Comparison of ENCODE assay signal across 8 cellular contexts in genomic region chr5:65481171-65481575, GRCh38. TPM values are rescaled to one million over a fixed set of nuclear protein-coding genes. Genes with fewer than 3 reads are reported as not detected.
A peak's percentile ranks its signal among the peaks of the same experiment; 100 is the strongest.
DNase-seq lines count a peak whose midpoint lies in the region; ATAC-seq, FAIRE-seq and TF ChIP-seq lines count a peak whose summit lies in the region.

No MANE protein-coding gene starts in this region.

- H2AFZ ChIP-seq in Loucy (ENCODE audit: low read length) (peak overlapping the region; percentile 88), endothelial cell of umbilical vein (ENCODE audit: low read depth, low read length) (peak overlapping the region; percentile 15)

- DNase-seq in endothelial cell of umbilical vein (ENCODE audit: low read depth, low spot score) (peak; percentile 64), pancreas (no peak), NCI-H526 treated with DMSO at 0.1 percent for 48 hours (lab: John Stamatoyannopoulos, UW) (no peak), NCI-H1417 treated with DMSO at 0.1 percent for 48 hours (lab: John Stamatoyannopoulos, UW) (no peak)

- H3K27ac ChIP-seq in 22Rv1: peak overlapping the region; percentile 74
- peak overlapping the region; percentile 87 for H3K27ac ChIP-seq in endothelial cell of umbilical vein (ENCODE audit: insufficient read depth, low read depth, low read length)
- peak overlapping the region in 2 of 4 donors; percentile 81 to 87 for H3K27ac ChIP-seq in pancreas

- TF ChIP-seq CTCF in 22Rv1 (IDR thresholded peaks at IDR 0.05) (no peak), Loucy (conservative IDR thresholded peaks at IDR 0.05; ENCODE audit: low read length) (no peak), endothelial cell of umbilical vein (IDR thresholded peaks at IDR 0.05; ENCODE audit: extremely low read depth in 1 of 2, insufficient read depth in 1 of 2, low read depth in 1 of 2, low read length in 2 of 2) (no peak), pancreas (IDR thresholded peaks at IDR 0.05) (no peak)

- TF ChIP-seq POLR2A in endothelial cell of umbilical vein (IDR thresholded peaks at IDR 0.05; ENCODE audit: low read depth, low read length): no peak

- H3K4me2 ChIP-seq in Loucy (ENCODE audit: low read depth, low read length, poor library complexity, severe bottlenecking): peak overlapping the region; percentile 96
- peak overlapping the region; percentile 100 for H3K4me2 ChIP-seq in endothelial cell of umbilical vein (ENCODE audit: insufficient read depth, low read length)

- ATAC-seq in GM19395 (IDR thresholded peaks at IDR 0.05; ENCODE audit: unreplicated experiment) (peak; percentile 20), pancreas (no peak), HG02970 (IDR thresholded peaks at IDR 0.05; ENCODE audit: low FRiP score, unreplicated experiment) (no peak)

- no TSS peak for BruUV-seq in endothelial cell of umbilical vein (replicated peaks; lab: Mats Ljungman, UMichigan)

- dilution Hi-C loops in endothelial cell of umbilical vein (cut with MboI; ENCODE audit: extremely low pct_ligation_motif_present, low sequenced_read_pairs): no loop called here

- no peaks in the 10 kb centered on the region for H3K27me3 ChIP-seq in Loucy (ENCODE audit: insufficient read depth, low read length, poor library complexity, severe bottlenecking)
- H3K27me3 ChIP-seq in endothelial cell of umbilical vein (ENCODE audit: control insufficient read depth in 2 of 2, insufficient read depth in 2 of 2, low read length in 2 of 2): no peaks in the 10 kb centered on the region
- H3K27me3 ChIP-seq in pancreas: no peaks in the 10 kb centered on the region

- intact Hi-C loops in endothelial cell of umbilical vein (cut with micrococcal nuclease): loop anchor here (5.0 kb wide), 1 partner anchor 974 kb away; the partner anchor contains the start of gene RGS7BP
- intact Hi-C loops in pancreas (cut with DNase I): loop anchor here in 1 of 3 donors (5.0 to 10.0 kb wide), 2 partner anchors 379 to 666 kb away; no protein-coding TSS in a partner anchor

- POLR2A ChIA-PET in endothelial cell of umbilical vein (lab: Charles Lee): interaction anchor here (1.4 kb wide), 1 partner anchor 215 kb away, joined by 5 read pairs; no protein-coding TSS in a partner anchor

- WGBS in pancreas, 2 donors: 0 to 1% methylated on average over 7 of the region's 7 CpGs

- no peaks in the 10 kb centered on the region for H3K79me2 ChIP-seq in Loucy (ENCODE audit: insufficient read depth, low read length)
- peaks cover 51% of the 10 kb centered on the region for H3K79me2 ChIP-seq in endothelial cell of umbilical vein (ENCODE audit: control insufficient read depth, insufficient read depth, low read length)

- H3K9me3 ChIP-seq in Loucy (ENCODE audit: insufficient read depth, low read depth, low read length) (no peaks in the 10 kb centered on the region), endothelial cell of umbilical vein (replicated peaks; ENCODE audit: control insufficient read depth, insufficient read depth, low read length) (no peaks in the 10 kb centered on the region), pancreas (no peaks in the 10 kb centered on the region)

- H3K36me3 ChIP-seq in Loucy (ENCODE audit: insufficient read depth, low read length): no peaks in the 10 kb centered on the region
- H3K36me3 ChIP-seq in endothelial cell of umbilical vein (ENCODE audit: control insufficient read depth in 2 of 2, extremely low read depth in 1 of 2, insufficient read depth in 2 of 2, low read length in 2 of 2): no peaks in the 10 kb centered on the region
- H3K36me3 ChIP-seq in pancreas: no peaks in the 10 kb centered on the region

- H3K4me1 ChIP-seq in Loucy (ENCODE audit: insufficient read depth, low read length, poor library complexity, severe bottlenecking) (peaks cover 34% of the 10 kb centered on the region), endothelial cell of umbilical vein (ENCODE audit: control insufficient read depth, extremely low read depth, insufficient read depth, low read length) (peaks cover 42% of the 10 kb centered on the region), pancreas (peaks cover 4 to 14% (median 13%) of the 10 kb centered on the region in 3 donors)

- no peaks in the 10 kb centered on the region for H4K20me1 ChIP-seq in Loucy (ENCODE audit: insufficient read depth, low read length, poor library complexity, severe bottlenecking)
- H4K20me1 ChIP-seq in endothelial cell of umbilical vein (replicated peaks; ENCODE audit: control insufficient read depth, extremely low read depth, insufficient read depth, low read length): no peaks in the 10 kb centered on the region

- H3K9me2 ChIP-seq in Loucy (replicated peaks; ENCODE audit: low read depth, low read length): no peaks in the 10 kb centered on the region

- no peaks in the 10 kb centered on the region for H3K9me1 ChIP-seq in endothelial cell of umbilical vein (replicated peaks; ENCODE audit: control insufficient read depth, extremely low read depth, insufficient read depth, low read length)

- H3K9ac ChIP-seq in Loucy (ENCODE audit: low read depth, low read length, poor library complexity, severe bottlenecking) (peak overlapping the region; percentile 66), endothelial cell of umbilical vein (replicated peaks; ENCODE audit: extremely low read depth, insufficient read depth, low read length) (peak overlapping the region; percentile 94)

- no peaks in the 10 kb centered on the region for H3F3A ChIP-seq in Loucy (ENCODE audit: low read depth)

- CTCF ChIA-PET in endothelial cell of umbilical vein (lab: Charles Lee): interaction anchor here (0.6 to 7.8 kb wide), 15 partner anchors 8 to 1258 kb away, joined by 3 to 275 read pairs (median 4); no protein-coding TSS in a partner anchor

- no peak for FAIRE-seq in endothelial cell of umbilical vein (lab: Jason Lieb, UNC)
- no peak for FAIRE-seq in pancreas (lab: Jason Lieb, UNC)

- H3K4me3 ChIP-seq in Loucy (ENCODE audit: low read length, poor library complexity, severe bottlenecking): peak overlapping the region; percentile 92
- peak overlapping the region; percentile 64 to 96 (median 87) for H3K4me3 ChIP-seq in endothelial cell of umbilical vein (replicated peaks in 1 of 3; ENCODE audit: insufficient read depth in 1 of 3, low read depth in 1 of 3, low read length in 3 of 3)
- peak overlapping the region; percentile 30 to 44 (median 36) for H3K4me3 ChIP-seq in pancreas

TF ChIP-seq in endothelial cell of umbilical vein, 7 proteins besides CTCF, POLR2A, EP300 and RAD21:
- no peak for TF ChIP-seq EZH2 (IDR thresholded peaks at IDR 0.05; ENCODE audit: borderline replicate concordance, low read depth, low read length, severe bottlenecking)
- no peak for TF ChIP-seq JUN (IDR thresholded peaks at IDR 0.05; ENCODE audit: borderline replicate concordance, insufficient read depth, insufficient read length, low read depth)
- TF ChIP-seq POLR2AphosphoS5 (IDR thresholded peaks at IDR 0.05; ENCODE audit: insufficient read depth, low read depth, low read length): no peak
- no peak for TF ChIP-seq MYC (IDR thresholded peaks at IDR 0.05; ENCODE audit: low read depth, low read length)

RNA-seq across cellular contexts. Expression of gene ADAMTS6, which starts 0.5 kb away (rescaled TPM):
- 43.4 and 57.4 TPM in 2 replicates for total RNA-seq in endothelial cell of umbilical vein
- 16.2 and 20.4 TPM in 2 replicates for polyA plus RNA-seq in endothelial cell of umbilical vein
- 7.8 and 9.7 TPM in 2 replicates for polyA plus RNA-seq in endothelial cell of umbilical vein (2011; cell fraction: cytosol; rRNA removed)
- polyA plus RNA-seq in endothelial cell of umbilical vein (2011; cell fraction: nucleus; rRNA removed): 182 and 188 TPM in 2 replicates
- polyA plus RNA-seq in endothelial cell of umbilical vein (2012): 13.0 and 16.2 TPM in 2 replicates
- 102 and 109 TPM in 2 replicates for polyA minus RNA-seq in endothelial cell of umbilical vein
- polyA minus RNA-seq in endothelial cell of umbilical vein (2011; cell fraction: cytosol; rRNA and poly(A)+ RNA removed): 2.4 TPM
- polyA minus RNA-seq in endothelial cell of umbilical vein (2011; cell fraction: nucleus; rRNA and poly(A)+ RNA removed): 217 and 331 TPM in 2 replicates
- under 1 TPM; 0.14 to 0.47 (median 0.30) TPM for total RNA-seq in pancreas
- under 1 TPM; 0.19 to 0.70 TPM for polyA plus RNA-seq in pancreas

Comparison
In these comparisons a context has a peak if more than half of its experiments do, and no peak if none do; other contexts are left out.
1. H3K4me3 ChIP-seq: peak in every context shown above with its lines; median percentile 92 in Loucy; 87 in endothelial cell of umbilical vein; 36 in pancreas.
2. RNA of gene ADAMTS6, which starts 0.5 kb away (total RNA-seq): 43.4 to 57.4 TPM in endothelial cell of umbilical vein; 0.14 to 0.47 TPM in pancreas; every median in the first group is over 10 times any median in the second.